In the genomic region with DNA sequence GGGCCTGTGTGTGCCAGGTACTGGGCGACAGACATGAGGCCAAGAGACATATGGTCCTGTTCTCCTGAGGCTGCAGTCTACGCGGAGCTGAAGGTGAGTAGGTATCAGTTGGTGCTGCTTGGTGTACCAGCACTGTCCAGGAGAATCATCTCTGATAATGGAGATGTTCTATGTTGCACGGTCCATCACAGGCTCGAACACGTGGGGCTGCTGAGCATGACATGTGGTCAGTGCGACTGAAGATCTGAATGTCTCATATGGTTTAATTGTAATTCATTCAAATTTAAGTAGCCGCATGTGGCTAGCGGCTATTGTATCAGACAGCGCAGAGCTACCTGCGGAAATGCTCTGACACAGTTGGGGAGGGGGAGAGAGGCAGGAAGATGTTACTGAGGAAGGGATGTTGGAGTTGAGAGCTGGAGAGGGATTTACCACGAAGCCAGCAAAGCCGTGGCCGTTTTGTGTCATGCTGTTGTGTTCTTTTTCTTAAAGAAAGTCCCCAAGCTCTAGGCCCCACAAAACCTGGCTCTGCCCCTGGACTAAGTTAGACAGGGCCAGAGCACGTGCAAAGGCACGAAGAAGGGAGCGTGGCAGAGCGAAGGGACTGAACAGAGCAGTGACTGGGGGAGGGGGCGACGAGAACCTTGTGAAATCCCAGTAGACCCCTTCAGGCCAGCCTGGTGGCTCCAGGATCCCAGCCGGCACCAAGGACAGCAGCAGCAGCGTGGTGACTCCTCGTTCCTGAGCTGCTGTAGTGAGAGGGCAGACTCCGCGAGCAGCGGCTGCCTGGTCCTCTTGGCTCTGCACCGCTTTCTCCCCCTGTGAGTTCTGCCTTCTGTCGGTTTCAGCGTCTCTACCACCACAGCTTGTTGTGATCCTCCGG, we compare ENCODE assay signal across 1 cellular context.
A peak's percentile ranks its signal among the peaks of the same experiment; 100 is the strongest.
TF ChIP-seq lines count a peak whose summit lies in the region.

No MANE protein-coding gene starts in this region.

TF ChIP-seq in K562, 482 proteins besides CTCF, POLR2A, EP300 and RAD21 (continued from another document and continues in another):
- TF ChIP-seq MGA (IDR thresholded peaks at IDR 0.05) (peak; percentile 39; the same call in 1 of the 2 replicates), SREBF1 (IDR thresholded peaks at IDR 0.05; ENCODE audit: borderline replicate concordance, low read depth, low read length) (no peak), DMBX1 (CRISPR knock-in tag; IDR thresholded peaks at IDR 0.05; ENCODE audit: borderline replicate concordance) (no peak), HOXB6 (CRISPR knock-in tag; IDR thresholded peaks at IDR 0.05; ENCODE audit: borderline replicate concordance) (no peak), GATAD2B (IDR thresholded peaks at IDR 0.05; ENCODE audit: borderline replicate concordance) (no peak), UBTF (IDR thresholded peaks at IDR 0.05; ENCODE audit: borderline replicate concordance in 1 of 2, low read depth in 2 of 2, low read length in 2 of 2) (0 out of 4 replicates have a peak, but pooled peaks of 1 of the 2 experiments have one; percentile 25), TCFL5 (CRISPR knock-in tag; conservative IDR thresholded peaks at IDR 0.05) (no peak), THRB (CRISPR knock-in tag; conservative IDR thresholded peaks at IDR 0.05) (no peak), ARHGAP35 (IDR thresholded peaks at IDR 0.05; ENCODE audit: partially characterized antibody) (no peak), NCOA1 (IDR thresholded peaks at IDR 0.05; ENCODE audit: low read depth) (no peak), ZNF316 (IDR thresholded peaks at IDR 0.05) (no peak), MBD2 (IDR thresholded peaks at IDR 0.05; ENCODE audit: borderline replicate concordance, low read depth) (no peak), ELF4 (CRISPR knock-in tag; IDR thresholded peaks at IDR 0.05) (no peak), MAZ (CRISPR knock-in tag; conservative IDR thresholded peaks at IDR 0.05 in 1 of 2, IDR thresholded peaks at IDR 0.05 in 1 of 2) (0 out of 4 replicates have a peak, but pooled peaks of 1 of the 2 experiments have one; percentile 18), ZNF121 (CRISPR knock-in tag; conservative IDR thresholded peaks at IDR 0.05) (0 out of 2 replicates have a peak, but pooled peaks have one; percentile 5), ZNF518B (CRISPR knock-in tag; IDR thresholded peaks at IDR 0.05) (no peak)
- TF ChIP-seq, protein P1, sequence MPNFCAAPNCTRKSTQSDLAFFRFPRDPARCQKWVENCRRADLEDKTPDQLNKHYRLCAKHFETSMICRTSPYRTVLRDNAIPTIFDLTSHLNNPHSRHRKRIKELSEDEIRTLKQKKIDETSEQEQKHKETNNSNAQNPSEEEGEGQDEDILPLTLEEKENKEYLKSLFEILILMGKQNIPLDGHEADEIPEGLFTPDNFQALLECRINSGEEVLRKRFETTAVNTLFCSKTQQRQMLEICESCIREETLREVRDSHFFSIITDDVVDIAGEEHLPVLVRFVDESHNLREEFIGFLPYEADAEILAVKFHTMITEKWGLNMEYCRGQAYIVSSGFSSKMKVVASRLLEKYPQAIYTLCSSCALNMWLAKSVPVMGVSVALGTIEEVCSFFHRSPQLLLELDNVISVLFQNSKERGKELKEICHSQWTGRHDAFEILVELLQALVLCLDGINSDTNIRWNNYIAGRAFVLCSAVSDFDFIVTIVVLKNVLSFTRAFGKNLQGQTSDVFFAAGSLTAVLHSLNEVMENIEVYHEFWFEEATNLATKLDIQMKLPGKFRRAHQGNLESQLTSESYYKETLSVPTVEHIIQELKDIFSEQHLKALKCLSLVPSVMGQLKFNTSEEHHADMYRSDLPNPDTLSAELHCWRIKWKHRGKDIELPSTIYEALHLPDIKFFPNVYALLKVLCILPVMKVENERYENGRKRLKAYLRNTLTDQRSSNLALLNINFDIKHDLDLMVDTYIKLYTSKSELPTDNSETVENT (CRISPR knock-in tag; IDR thresholded peaks at IDR 0.05): no peak
- TF ChIP-seq, protein P2, sequence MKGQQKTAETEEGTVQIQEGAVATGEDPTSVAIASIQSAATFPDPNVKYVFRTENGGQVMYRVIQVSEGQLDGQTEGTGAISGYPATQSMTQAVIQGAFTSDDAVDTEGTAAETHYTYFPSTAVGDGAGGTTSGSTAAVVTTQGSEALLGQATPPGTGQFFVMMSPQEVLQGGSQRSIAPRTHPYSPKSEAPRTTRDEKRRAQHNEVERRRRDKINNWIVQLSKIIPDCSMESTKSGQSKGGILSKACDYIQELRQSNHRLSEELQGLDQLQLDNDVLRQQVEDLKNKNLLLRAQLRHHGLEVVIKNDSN (CRISPR knock-in tag; IDR thresholded peaks at IDR 0.05): peak; percentile 44; the same call in 1 of the 2 replicates
- TF ChIP-seq, protein P3, sequence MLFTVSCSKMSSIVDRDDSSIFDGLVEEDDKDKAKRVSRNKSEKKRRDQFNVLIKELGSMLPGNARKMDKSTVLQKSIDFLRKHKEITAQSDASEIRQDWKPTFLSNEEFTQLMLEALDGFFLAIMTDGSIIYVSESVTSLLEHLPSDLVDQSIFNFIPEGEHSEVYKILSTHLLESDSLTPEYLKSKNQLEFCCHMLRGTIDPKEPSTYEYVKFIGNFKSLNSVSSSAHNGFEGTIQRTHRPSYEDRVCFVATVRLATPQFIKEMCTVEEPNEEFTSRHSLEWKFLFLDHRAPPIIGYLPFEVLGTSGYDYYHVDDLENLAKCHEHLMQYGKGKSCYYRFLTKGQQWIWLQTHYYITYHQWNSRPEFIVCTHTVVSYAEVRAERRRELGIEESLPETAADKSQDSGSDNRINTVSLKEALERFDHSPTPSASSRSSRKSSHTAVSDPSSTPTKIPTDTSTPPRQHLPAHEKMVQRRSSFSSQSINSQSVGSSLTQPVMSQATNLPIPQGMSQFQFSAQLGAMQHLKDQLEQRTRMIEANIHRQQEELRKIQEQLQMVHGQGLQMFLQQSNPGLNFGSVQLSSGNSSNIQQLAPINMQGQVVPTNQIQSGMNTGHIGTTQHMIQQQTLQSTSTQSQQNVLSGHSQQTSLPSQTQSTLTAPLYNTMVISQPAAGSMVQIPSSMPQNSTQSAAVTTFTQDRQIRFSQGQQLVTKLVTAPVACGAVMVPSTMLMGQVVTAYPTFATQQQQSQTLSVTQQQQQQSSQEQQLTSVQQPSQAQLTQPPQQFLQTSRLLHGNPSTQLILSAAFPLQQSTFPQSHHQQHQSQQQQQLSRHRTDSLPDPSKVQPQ (CRISPR knock-in tag; IDR thresholded peaks at IDR 0.05; ENCODE audit: borderline replicate concordance): no peak
